ENCODE assay signal across 1 cellular context in genomic region chr20:37378785-37379598, GRCh38.
TF ChIP-seq lines count a peak whose summit lies in the region.

No MANE protein-coding gene starts in this region.

TF ChIP-seq in HCT116, 20 proteins besides CTCF, POLR2A, EP300 and RAD21 (continued from another document):
- TF ChIP-seq REST (IDR thresholded peaks at IDR 0.05; ENCODE audit: low read depth) (no peak), ZFX (IDR thresholded peaks at IDR 0.05) (no peak), EZH2 (IDR thresholded peaks at IDR 0.05) (no peak), FOSL1 (IDR thresholded peaks at IDR 0.05; ENCODE audit: low read depth) (peak; percentile 81), CEBPB (IDR thresholded peaks at IDR 0.05; ENCODE audit: low read depth) (no peak), CBX3 (IDR thresholded peaks at IDR 0.05; ENCODE audit: low read depth) (no peak), SP1 (IDR thresholded peaks at IDR 0.05; ENCODE audit: low read depth) (peak; percentile 70), SRF (IDR thresholded peaks at IDR 0.05; ENCODE audit: low read depth) (no peak)
TF ChIP-seq in HCT116: peak in this region for 5.
